15 cellular contexts compared by ENCODE assay signal in the genomic region with DNA sequence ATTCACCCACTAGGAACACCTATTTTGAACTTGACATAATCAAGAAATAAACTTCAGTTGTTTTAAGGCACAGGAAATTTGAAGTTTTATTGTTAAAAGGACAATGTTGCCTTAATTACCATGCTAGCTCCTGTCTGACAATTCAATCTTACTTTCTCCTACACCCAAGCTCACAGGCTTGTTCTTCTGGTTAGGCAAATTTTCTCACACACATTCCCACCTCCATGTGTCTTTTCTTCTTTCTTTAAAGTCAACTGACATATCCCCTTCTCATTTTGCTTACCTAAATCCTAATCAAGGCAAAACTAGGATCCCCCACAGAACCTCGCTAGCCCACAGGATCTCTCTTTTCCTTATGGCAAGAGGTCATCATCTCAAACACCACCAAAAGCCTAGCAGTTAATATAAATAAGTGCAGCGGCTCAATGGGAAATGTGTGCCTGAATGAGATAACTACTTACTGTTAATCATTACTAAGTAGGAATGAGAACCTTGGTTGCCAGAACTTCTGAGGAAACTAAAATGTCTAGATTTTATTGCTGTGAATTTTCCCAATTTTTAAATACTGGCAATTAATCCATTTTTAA.
DNase-seq lines count a peak whose midpoint lies in the region; ATAC-seq, FAIRE-seq and TF ChIP-seq lines count a peak whose summit lies in the region.
"Had no signal": no experiment of that assay in that cellular context is flagged by ENCODE, and none has a peak within 500 bp of the region (broad histone marks: within the 10 kb centered on the region; RNA-seq: fewer than 3 reads in every experiment).

No MANE protein-coding gene starts in this region.

- in situ Hi-C loops in ACHN (cut with HindIII; ENCODE audit: low pct_ligation_motif_present, low pct_unique_long_range_greater_than_20kb, low sequenced_read_pairs), result no loop called here

- peak overlapping the region; percentile 76 for H3K27ac ChIP-seq in hepatocyte
- H3K27ac ChIP-seq: KMS-11 had no signal

- no peak for TF ChIP-seq POLR2A in H54 (IDR thresholded peaks at IDR 0.05; ENCODE audit: low read depth, low read length)

- no peak overlapping the region for H3K4me3 ChIP-seq in hepatocyte

- no peaks in the 10 kb centered on the region for H3K9me2 ChIP-seq in hepatocyte (replicated peaks; ENCODE audit: insufficient read depth)

- H3K9me3 ChIP-seq in hepatocyte (ENCODE audit: low read depth), result no peaks in the 10 kb centered on the region

- DNase-seq in ACHN (peak; percentile 63), HK-2 (ENCODE audit: unreplicated experiment) (peak; percentile 7), hepatocyte (ENCODE audit: low spot score) (peak; percentile 16), H54 (ENCODE audit: insufficient read length, low spot score) (no peak), COR-L47 (lab: John Stamatoyannopoulos, UW) (no peak)
- DNase-seq in effector CD8-positive, alpha-beta T cell (lab: John Stamatoyannopoulos, UW), result no peak
- DNase-seq in activated T-cell treated with anti-CD3 and anti-CD28 coated beads, Interleukin-2, amount 50 U/mL, for 48 hours, result no peak
- DNase-seq: activated gamma-delta T cell treated with Interleukin-2 at 50 U/mL for 16 hours; central memory CD4-positive, alpha-beta T cell; midbrain; NCI-H2029 treated with DMSO at 0.1 percent for 48 hours; stimulated activated CD4-positive, alpha-beta T cell treated with anti-CD3 and anti-CD28 coated beads, Interleukin-4, amount 100 ng/mL, for 1 hour had no signal

- TF ChIP-seq CTCF in hepatocyte (IDR thresholded peaks at IDR 0.05; ENCODE audit: poor library complexity), result no peak

- peak overlapping the region; percentile 57 for H3K4me2 ChIP-seq in hepatocyte
- H3K4me2 ChIP-seq: KMS-11 had no signal

- FAIRE-seq in H54 (lab: Jason Lieb, UNC), result no peak

- no peaks in the 10 kb centered on the region for H3K36me3 ChIP-seq in hepatocyte (replicated peaks; ENCODE audit: insufficient read depth, low read depth)

- peak; percentile 1 for ATAC-seq in GM18909 (IDR thresholded peaks at IDR 0.05; ENCODE audit: poor library complexity, unreplicated experiment)
- ATAC-seq: activated CD4-positive, alpha-beta T cell treated with anti-CD3 and anti-CD28 coated beads for 36 hours had no signal

- peak overlapping the region; percentile 12 for H2AFZ ChIP-seq in hepatocyte

- no peaks in the 10 kb centered on the region for H3K79me2 ChIP-seq in hepatocyte

- WGBS in hepatocyte (ENCODE audit: low lambda C conversion rate, missing lambda C conversion rate), result 47% methylated on average over 2 of the region's 2 CpGs

- H3K4me1 ChIP-seq in hepatocyte (ENCODE audit: insufficient read depth), result peaks cover 12% of the 10 kb centered on the region

- H4K20me1 ChIP-seq in hepatocyte (ENCODE audit: insufficient read depth, poor library complexity, severe bottlenecking), result no peaks in the 10 kb centered on the region

- no peaks in the 10 kb centered on the region for H3K27me3 ChIP-seq in hepatocyte

Comparison
In these comparisons a context has a peak if more than half of its experiments do, and no peak if none do; other contexts are left out.
1. DNase-seq: peak in ACHN (single experiment), HK-2 (single experiment) and hepatocyte (single experiment); none in H54 (single experiment), COR-L47 (single experiment), effector CD8-positive, alpha-beta T cell (single experiment) and activated T-cell treated with anti-CD3 and anti-CD28 coated beads, Interleukin-2, amount 50 U/mL, for 48 hours (0 of 2).